Comparison of ENCODE assay signal across 8 cellular contexts in the genomic region with DNA sequence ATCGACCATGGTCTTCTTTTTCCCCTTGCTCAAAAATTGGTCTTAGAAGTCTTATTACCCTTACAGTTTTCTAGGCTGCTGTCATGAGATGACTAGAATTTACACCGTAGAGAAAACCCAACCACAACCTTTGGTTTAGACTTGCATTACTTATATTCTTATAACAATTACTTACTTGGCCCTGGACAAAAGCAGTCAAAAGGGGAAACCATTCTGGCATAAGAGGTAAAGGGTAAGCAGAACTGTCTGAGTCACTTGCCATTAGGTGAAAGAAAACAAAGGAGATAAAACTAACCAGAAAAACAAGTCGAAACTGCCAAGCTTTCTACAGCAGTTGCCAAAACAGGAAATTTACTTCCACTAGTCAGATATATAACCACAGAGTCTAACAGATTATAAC. TPM values are rescaled to one million over a fixed set of nuclear protein-coding genes. Genes with fewer than 3 reads are reported as not detected.
DNase-seq lines count a peak whose midpoint lies in the region; ATAC-seq and TF ChIP-seq lines count a peak whose summit lies in the region.

No MANE protein-coding gene starts in this region.

- peaks cover 65% of the 10 kb centered on the region for H3K4me1 Mint-ChIP-seq in activated naive CD4-positive, alpha-beta T cell treated with anti-CD3 and anti-CD28 coated beads, Interleukin-2, amount 10 ng/mL, durations not matched to agents 7 days and 5 days

- intact Hi-C loops in stomach (cut with DNase I; ENCODE audit: low total_unique reads): no loop called here

- no peaks in the 10 kb centered on the region for H3K27me3 Mint-ChIP-seq in activated naive CD4-positive, alpha-beta T cell treated with anti-CD3 and anti-CD28 coated beads, Interleukin-2, amount 10 ng/mL, durations not matched to agents 7 days and 5 days

- H3K27ac Mint-ChIP-seq in activated naive CD4-positive, alpha-beta T cell treated with anti-CD3 and anti-CD28 coated beads, Interleukin-2, amount 10 ng/mL, durations not matched to agents 7 days and 5 days: peak overlapping the region; percentile 91

- H3K27ac ChIP-seq in SK-N-MC: peak overlapping the region; percentile 15; the same call in 1 of the 2 replicates
- peak overlapping the region in 4 of 5 donors; percentile 47 to 83 (median 78) for H3K27ac ChIP-seq in stomach

- no peak for TF ChIP-seq POLR2A in stomach (IDR thresholded peaks at IDR 0.05)

- ATAC-seq in HG03066 (IDR thresholded peaks at IDR 0.05; ENCODE audit: low read depth, unreplicated experiment): peak; percentile 59

- CTCF ChIA-PET in activated naive CD4-positive, alpha-beta T cell treated with anti-CD3 and anti-CD28 coated beads, Interleukin-2, amount 10 ng/mL, durations not matched to agents 7 days and 5 days (lab: Charles Lee): interaction anchor here (1.8 kb wide), 1 partner anchor 17 kb away, joined by 5 read pairs; no protein-coding TSS in a partner anchor

- H3K4me3 ChIP-seq in SK-N-MC (no peak overlapping the region), fibroblast of pulmonary artery (replicated peaks; ENCODE audit: low read depth, low read length) (no peak overlapping the region), stomach (no peak overlapping the region)

- TF ChIP-seq EP300 in stomach (IDR thresholded peaks at IDR 0.05): no peak

- H3K9ac ChIP-seq in SK-N-MC (ENCODE audit: insufficient read length): no peak overlapping the region

- peaks cover 49% of the 10 kb centered on the region for H3K36me3 ChIP-seq in SK-N-MC (ENCODE audit: insufficient read depth, low read length)
- H3K36me3 ChIP-seq in stomach: peaks cover 0 to 28% (median 22%) of the 10 kb centered on the region in 4 donors

- H3K9me3 ChIP-seq in SK-N-MC (ENCODE audit: low read depth, low read length) (peaks cover 13% of the 10 kb centered on the region; the same call in 1 of the 2 replicates), stomach (no peaks in the 10 kb centered on the region)

- H3K9me3 Mint-ChIP-seq in activated naive CD4-positive, alpha-beta T cell treated with anti-CD3 and anti-CD28 coated beads, Interleukin-2, amount 10 ng/mL, durations not matched to agents 7 days and 5 days: peaks cover 14% of the 10 kb centered on the region

- TF ChIP-seq CTCF in fibroblast of pulmonary artery (IDR thresholded peaks at IDR 0.05; ENCODE audit: low read length, missing control alignments) (no peak), stomach (IDR thresholded peaks at IDR 0.05) (no peak)

- WGBS in stomach, 5 donors: 8 to 19% (median 17%) methylated on average over 3 of the region's 3 CpGs

- H3K4me1 ChIP-seq in stomach: peaks cover 45 to 71% (median 60%) of the 10 kb centered on the region in 4 donors

- peak overlapping the region; percentile 58 for H3K4me3 Mint-ChIP-seq in activated naive CD4-positive, alpha-beta T cell treated with anti-CD3 and anti-CD28 coated beads, Interleukin-2, amount 10 ng/mL, durations not matched to agents 7 days and 5 days

- peaks cover 51% of the 10 kb centered on the region for H3K36me3 Mint-ChIP-seq in activated naive CD4-positive, alpha-beta T cell treated with anti-CD3 and anti-CD28 coated beads, Interleukin-2, amount 10 ng/mL, durations not matched to agents 7 days and 5 days

- no peak for DNase-seq in activated naive CD4-positive, alpha-beta T cell treated with anti-CD3 and anti-CD28 coated beads, Interleukin-2, amount 10 ng/mL, durations not matched to agents 7 days and 5 days
- no peak for DNase-seq in activated naive CD4-positive, alpha-beta T cell treated with Interleukin-2 at 50 U/mL for 16 hours
- no peak for DNase-seq in SK-N-MC (ENCODE audit: low read depth, low spot score)
- DNase-seq in fibroblast of pulmonary artery (ENCODE audit: low read depth): peak; percentile 84
- no peak for DNase-seq in stomach
- no peak for DNase-seq in OCI-M2 (lab: John Stamatoyannopoulos, UW; ENCODE audit: unreplicated experiment)
- DNase-seq in SKM-1 (lab: John Stamatoyannopoulos, UW; ENCODE audit: unreplicated experiment): no peak

- H3K27me3 ChIP-seq in stomach: no peaks in the 10 kb centered on the region

RNA-seq across cellular contexts. Expression of gene TMEM245, which starts 17.9 kb away (rescaled TPM):
- total RNA-seq in stomach: 100 to 1,000 TPM in 1 of 5 donors, 10 to 100 TPM in 4; 10.1 to 107 (median 74.1) TPM
- polyA plus RNA-seq in stomach: 1 to 10 TPM; 4.0 to 9.3 (median 4.7) TPM
